1 cellular context compared by ENCODE assay signal in the genomic region with DNA sequence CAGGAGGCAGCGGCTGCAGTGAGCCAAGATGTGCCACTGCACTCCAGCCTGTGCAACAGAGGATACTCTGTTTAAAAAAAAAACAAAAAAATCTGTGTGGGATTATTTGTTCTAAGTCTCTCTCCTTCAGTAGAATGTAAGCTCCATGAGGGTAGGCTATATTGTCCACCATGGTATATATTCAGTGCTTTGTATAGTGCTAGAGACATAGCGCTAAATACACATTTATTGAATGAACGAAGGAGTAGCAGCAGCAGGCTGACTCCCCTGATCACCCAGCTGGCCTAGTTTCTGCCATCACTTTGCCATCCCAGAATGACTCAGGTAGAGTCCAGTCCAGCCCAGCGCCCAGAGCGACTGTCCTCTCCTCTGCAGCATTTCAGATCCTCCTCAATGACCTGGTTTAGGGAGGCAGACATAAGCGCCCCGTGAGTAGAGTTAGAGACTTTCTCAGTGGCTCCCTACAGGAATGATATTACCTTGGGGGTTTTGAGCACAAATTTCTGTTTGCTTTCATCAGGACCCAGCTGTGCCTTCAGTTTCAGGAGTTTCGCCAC.
TF ChIP-seq lines count a peak whose summit lies in the region.

No MANE protein-coding gene starts in this region.

TF ChIP-seq in GM23338, 12 proteins besides CTCF, POLR2A, EP300 and RAD21 (continued from another document):
- TF ChIP-seq, protein P1, sequence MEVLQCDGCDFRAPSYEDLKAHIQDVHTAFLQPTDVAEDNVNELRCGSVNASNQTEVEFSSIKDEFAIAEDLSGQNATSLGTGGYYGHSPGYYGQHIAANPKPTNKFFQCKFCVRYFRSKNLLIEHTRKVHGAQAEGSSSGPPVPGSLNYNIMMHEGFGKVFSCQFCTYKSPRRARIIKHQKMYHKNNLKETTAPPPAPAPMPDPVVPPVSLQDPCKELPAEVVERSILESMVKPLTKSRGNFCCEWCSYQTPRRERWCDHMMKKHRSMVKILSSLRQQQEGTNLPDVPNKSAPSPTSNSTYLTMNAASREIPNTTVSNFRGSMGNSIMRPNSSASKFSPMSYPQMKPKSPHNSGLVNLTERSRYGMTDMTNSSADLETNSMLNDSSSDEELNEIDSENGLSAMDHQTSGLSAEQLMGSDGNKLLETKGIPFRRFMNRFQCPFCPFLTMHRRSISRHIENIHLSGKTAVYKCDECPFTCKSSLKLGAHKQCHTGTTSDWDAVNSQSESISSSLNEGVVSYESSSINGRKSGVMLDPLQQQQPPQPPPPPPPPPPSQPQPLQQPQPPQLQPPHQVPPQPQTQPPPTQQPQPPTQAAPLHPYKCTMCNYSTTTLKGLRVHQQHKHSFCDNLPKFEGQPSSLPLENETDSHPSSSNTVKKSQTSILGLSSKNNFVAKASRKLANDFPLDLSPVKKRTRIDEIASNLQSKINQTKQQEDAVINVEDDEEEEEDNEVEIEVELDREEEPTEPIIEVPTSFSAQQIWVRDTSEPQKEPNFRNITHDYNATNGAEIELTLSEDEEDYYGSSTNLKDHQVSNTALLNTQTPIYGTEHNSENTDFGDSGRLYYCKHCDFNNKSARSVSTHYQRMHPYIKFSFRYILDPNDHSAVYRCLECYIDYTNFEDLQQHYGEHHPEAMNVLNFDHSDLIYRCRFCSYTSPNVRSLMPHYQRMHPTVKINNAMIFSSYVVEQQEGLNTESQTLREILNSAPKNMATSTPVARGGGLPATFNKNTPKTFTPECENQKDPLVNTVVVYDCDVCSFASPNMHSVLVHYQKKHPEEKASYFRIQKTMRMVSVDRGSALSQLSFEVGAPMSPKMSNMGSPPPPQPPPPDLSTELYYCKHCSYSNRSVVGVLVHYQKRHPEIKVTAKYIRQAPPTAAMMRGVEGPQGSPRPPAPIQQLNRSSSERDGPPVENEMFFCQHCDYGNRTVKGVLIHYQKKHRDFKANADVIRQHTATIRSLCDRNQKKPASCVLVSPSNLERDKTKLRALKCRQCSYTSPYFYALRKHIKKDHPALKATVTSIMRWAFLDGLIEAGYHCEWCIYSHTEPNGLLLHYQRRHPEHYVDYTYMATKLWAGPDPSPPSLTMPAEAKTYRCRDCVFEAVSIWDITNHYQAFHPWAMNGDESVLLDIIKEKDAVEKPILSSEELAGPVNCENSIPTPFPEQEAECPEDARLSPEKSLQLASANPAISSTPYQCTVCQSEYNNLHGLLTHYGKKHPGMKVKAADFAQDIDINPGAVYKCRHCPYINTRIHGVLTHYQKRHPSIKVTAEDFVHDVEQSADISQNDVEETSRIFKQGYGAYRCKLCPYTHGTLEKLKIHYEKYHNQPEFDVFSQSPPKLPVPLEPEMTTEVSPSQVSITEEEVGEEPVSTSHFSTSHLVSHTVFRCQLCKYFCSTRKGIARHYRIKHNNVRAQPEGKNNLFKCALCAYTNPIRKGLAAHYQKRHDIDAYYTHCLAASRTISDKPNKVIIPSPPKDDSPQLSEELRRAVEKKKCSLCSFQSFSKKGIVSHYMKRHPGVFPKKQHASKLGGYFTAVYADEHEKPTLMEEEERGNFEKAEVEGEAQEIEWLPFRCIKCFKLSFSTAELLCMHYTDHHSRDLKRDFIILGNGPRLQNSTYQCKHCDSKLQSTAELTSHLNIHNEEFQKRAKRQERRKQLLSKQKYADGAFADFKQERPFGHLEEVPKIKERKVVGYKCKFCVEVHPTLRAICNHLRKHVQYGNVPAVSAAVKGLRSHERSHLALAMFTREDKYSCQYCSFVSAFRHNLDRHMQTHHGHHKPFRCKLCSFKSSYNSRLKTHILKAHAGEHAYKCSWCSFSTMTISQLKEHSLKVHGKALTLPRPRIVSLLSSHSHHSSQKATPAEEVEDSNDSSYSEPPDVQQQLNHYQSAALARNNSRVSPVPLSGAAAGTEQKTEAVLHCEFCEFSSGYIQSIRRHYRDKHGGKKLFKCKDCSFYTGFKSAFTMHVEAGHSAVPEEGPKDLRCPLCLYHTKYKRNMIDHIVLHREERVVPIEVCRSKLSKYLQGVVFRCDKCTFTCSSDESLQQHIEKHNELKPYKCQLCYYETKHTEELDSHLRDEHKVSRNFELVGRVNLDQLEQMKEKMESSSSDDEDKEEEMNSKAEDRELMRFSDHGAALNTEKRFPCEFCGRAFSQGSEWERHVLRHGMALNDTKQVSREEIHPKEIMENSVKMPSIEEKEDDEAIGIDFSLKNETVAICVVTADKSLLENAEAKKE (CRISPR knock-in tag; IDR thresholded peaks at IDR 0.05): no peak
- TF ChIP-seq CREB1 (CRISPR knock-in tag; IDR thresholded peaks at IDR 0.05; ENCODE audit: low read depth) (no peak), EZH2 (IDR thresholded peaks at IDR 0.05; ENCODE audit: low read depth, unreplicated experiment) (no peak), POLR2AphosphoS5 (IDR thresholded peaks at IDR 0.05; ENCODE audit: low read depth) (no peak), ZNF331 (CRISPR knock-in tag; IDR thresholded peaks at IDR 0.05; ENCODE audit: low read depth) (no peak), STAT1 (IDR thresholded peaks at IDR 0.05; ENCODE audit: unreplicated experiment) (no peak), EZH2phosphoT487 (IDR thresholded peaks at IDR 0.05; ENCODE audit: unreplicated experiment) (no peak)
- TF ChIP-seq, protein P2, sequence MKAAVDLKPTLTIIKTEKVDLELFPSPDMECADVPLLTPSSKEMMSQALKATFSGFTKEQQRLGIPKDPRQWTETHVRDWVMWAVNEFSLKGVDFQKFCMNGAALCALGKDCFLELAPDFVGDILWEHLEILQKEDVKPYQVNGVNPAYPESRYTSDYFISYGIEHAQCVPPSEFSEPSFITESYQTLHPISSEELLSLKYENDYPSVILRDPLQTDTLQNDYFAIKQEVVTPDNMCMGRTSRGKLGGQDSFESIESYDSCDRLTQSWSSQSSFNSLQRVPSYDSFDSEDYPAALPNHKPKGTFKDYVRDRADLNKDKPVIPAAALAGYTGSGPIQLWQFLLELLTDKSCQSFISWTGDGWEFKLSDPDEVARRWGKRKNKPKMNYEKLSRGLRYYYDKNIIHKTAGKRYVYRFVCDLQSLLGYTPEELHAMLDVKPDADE (IDR thresholded peaks at IDR 0.05): no peak
